In genomic region chr1:89195476-89195875, GRCh38 we compare ENCODE assay signal across 18 cellular contexts. TPM values are rescaled to one million over a fixed set of nuclear protein-coding genes. Genes with fewer than 3 reads are reported as not detected.
DNase-seq lines count a peak whose midpoint lies in the region; ATAC-seq and TF ChIP-seq lines count a peak whose summit lies in the region.
"Had no signal": no experiment of that assay in that cellular context is flagged by ENCODE, and none has a peak within 500 bp of the region (broad histone marks: within the 10 kb centered on the region; RNA-seq: fewer than 3 reads in every experiment).

No MANE protein-coding gene starts in this region.

- peaks cover 25% of the 10 kb centered on the region for H3K36me3 ChIP-seq in left ventricle myocardium inferior
- no peaks in the 10 kb centered on the region for H3K36me3 ChIP-seq in endodermal cell (ENCODE audit: control insufficient read depth, insufficient read depth, low read length)
- peaks cover 11% of the 10 kb centered on the region for H3K36me3 ChIP-seq in upper lobe of right lung
- no peaks in the 10 kb centered on the region for H3K36me3 ChIP-seq in tibial artery
- H3K36me3 ChIP-seq: colonic mucosa had no signal

- H3K27me3 Mint-ChIP-seq in T-cell, result no peaks in the 10 kb centered on the region
- H3K27me3 Mint-ChIP-seq in endodermal cell (ENCODE audit: insufficient read depth), result no peaks in the 10 kb centered on the region

- CTCF ChIA-PET in T-cell (lab: Charles Lee), result interaction anchor here in 1 of 2 donors (0.7 kb wide), 1 partner anchor 185 kb away, joined by 3 read pairs; no protein-coding TSS in a partner anchor

- H3K27ac ChIP-seq in left ventricle myocardium inferior (replicated peaks), result peak overlapping the region; percentile 21
- no peak overlapping the region for H3K27ac ChIP-seq in endodermal cell (ENCODE audit: low read depth, low read length)
- no peak overlapping the region for H3K27ac ChIP-seq in upper lobe of right lung
- H3K27ac ChIP-seq in tibial artery, result no peak overlapping the region
- H3K27ac ChIP-seq: colonic mucosa had no signal

- ATAC-seq in left cardiac atrium (no peak), T-cell (replicated peaks in 1 of 4) (no peak), upper lobe of right lung (no peak)

- peak overlapping the region; percentile 20 for H3K4me3 ChIP-seq in left ventricle myocardium inferior
- H3K4me3 ChIP-seq in endodermal cell (ENCODE audit: low read length), result no peak overlapping the region
- peak overlapping the region; percentile 6 for H3K4me3 ChIP-seq in upper lobe of right lung
- no peak overlapping the region for H3K4me3 ChIP-seq in tibial artery
- H3K4me3 ChIP-seq: colonic mucosa had no signal

- H3K27ac Mint-ChIP-seq in T-cell, result peak overlapping the region; percentile 75 to 76
- peak overlapping the region; percentile 48 for H3K27ac Mint-ChIP-seq in endodermal cell

- H3K27me3 ChIP-seq in left ventricle myocardium inferior (ENCODE audit: low read depth) (no peaks in the 10 kb centered on the region), endodermal cell (ENCODE audit: control insufficient read depth, insufficient read depth, low read length, poor library complexity, severe bottlenecking) (no peaks in the 10 kb centered on the region), upper lobe of right lung (no peaks in the 10 kb centered on the region), tibial artery (no peaks in the 10 kb centered on the region)
- H3K27me3 ChIP-seq: colonic mucosa had no signal

- H3K9me3 Mint-ChIP-seq in T-cell, result no peaks in the 10 kb centered on the region
- no peaks in the 10 kb centered on the region for H3K9me3 Mint-ChIP-seq in endodermal cell

- no peak for TF ChIP-seq CTCF in left ventricle myocardium inferior (IDR thresholded peaks at IDR 0.05; ENCODE audit: borderline replicate concordance)
- no peak for TF ChIP-seq CTCF in endodermal cell (conservative IDR thresholded peaks at IDR 0.05)
- no peak for TF ChIP-seq CTCF in upper lobe of right lung (IDR thresholded peaks at IDR 0.05)
- TF ChIP-seq CTCF in tibial artery (IDR thresholded peaks at IDR 0.05), result no peak

- H3K9me3 ChIP-seq in left ventricle myocardium inferior (replicated peaks) (no peaks in the 10 kb centered on the region), endodermal cell (ENCODE audit: control insufficient read depth, low read length) (no peaks in the 10 kb centered on the region), upper lobe of right lung (no peaks in the 10 kb centered on the region), tibial artery (no peaks in the 10 kb centered on the region)
- H3K9me3 ChIP-seq: colonic mucosa had no signal

- H3K4me1 Mint-ChIP-seq in T-cell (peaks cover 67 to 85% (median 68%) of the 10 kb centered on the region in 3 donors), endodermal cell (peaks cover 21% of the 10 kb centered on the region)

- intact Hi-C loops in left ventricle myocardium inferior (cut with micrococcal nuclease), result no loop called here
- intact Hi-C loops in left cardiac atrium (cut with DNase I), result loop anchor here in 1 of 2 donors (10.0 kb wide), 1 partner anchor 69 kb away; no protein-coding TSS in a partner anchor
- intact Hi-C loops in upper lobe of right lung (cut with DNase I), result no loop called here
- intact Hi-C loops in tibial artery (cut with DNase I; ENCODE audit: low total_unique reads), result no loop called here

- peak overlapping the region; percentile 43 to 98 (median 95) for H3K4me3 Mint-ChIP-seq in T-cell
- H3K4me3 Mint-ChIP-seq in endodermal cell, result no peak overlapping the region

- peaks cover 56% of the 10 kb centered on the region for H3K36me3 Mint-ChIP-seq in T-cell
- no peaks in the 10 kb centered on the region for H3K36me3 Mint-ChIP-seq in endodermal cell (ENCODE audit: low read depth)

- H3K4me1 ChIP-seq in left ventricle myocardium inferior (peaks cover 57% of the 10 kb centered on the region), endodermal cell (ENCODE audit: control insufficient read depth, insufficient read depth, low read length) (peaks cover 7% of the 10 kb centered on the region), upper lobe of right lung (peaks cover 21% of the 10 kb centered on the region), tibial artery (no peaks in the 10 kb centered on the region)
- H3K4me1 ChIP-seq: colonic mucosa had no signal

- 99 to 100% methylated on average over 1 to 3 of the region's 3 CpGs for WGBS in endodermal cell (ENCODE audit: insufficient coverage in 1 of 2, insufficient read length in 1 of 2), 2 experiments

- no peak for DNase-seq in left ventricle myocardium inferior
- no peak for DNase-seq in left cardiac atrium
- no peak for DNase-seq in T-cell
- no peak for DNase-seq in endodermal cell
- no peak for DNase-seq in upper lobe of right lung
- DNase-seq in ecto neural progenitor cell (ENCODE audit: low spot score), result no peak
- no peak for DNase-seq in tibial artery
- DNase-seq: colonic mucosa, DMS153, NCI-H1436 treated with DMSO at 0.1 percent for 48 hours, NCI-H226, retina, substantia nigra had no signal

- POLR2A ChIA-PET in T-cell (lab: Charles Lee), result interaction anchor here (0.6 to 0.7 kb wide), 2 partner anchors 165 to 1639 kb away, joined by 3 to 4 read pairs; no protein-coding TSS in a partner anchor

- H3K9ac ChIP-seq in endodermal cell (ENCODE audit: extremely low read depth, low read length, poor library complexity, severe bottlenecking), result no peak overlapping the region

RNA-seq across cellular contexts. Expression of gene GBP4, which starts 3.3 kb away (rescaled TPM):
- total RNA-seq in left ventricle myocardium inferior (6.2 TPM), left cardiac atrium (1 to 10 TPM; 6.2 to 7.1 TPM), T-cell (10 to 100 TPM; 24.7 to 61.3 (median 36.5) TPM), endodermal cell (1 to 10 TPM in 1 of 2 donors, under 1 TPM in 1; 0.55 to 2.8 TPM), upper lobe of right lung (32.9 TPM)
- polyA plus RNA-seq in endodermal cell (2013, experiment 1 of 2), result 0.61 TPM
- 0.29 TPM for polyA plus RNA-seq in endodermal cell (2013, experiment 2 of 2)
- polyA plus RNA-seq: neural cell had no signal

RNA-seq across cellular contexts. Expression of gene GBP7, which starts 19.7 kb away (rescaled TPM):
- 0.11 TPM for total RNA-seq in left ventricle myocardium inferior
- total RNA-seq in left cardiac atrium, result not detected
- under 1 TPM in 3 of 5 donors, not detected in 2; 0.19 to 0.35 (median 0.25) TPM for total RNA-seq in T-cell
- not detected for total RNA-seq in endodermal cell
- not detected for polyA plus RNA-seq in endodermal cell (2013, experiment 1 of 2)
- not detected for polyA plus RNA-seq in endodermal cell (2013, experiment 2 of 2)
- 0.32 TPM for total RNA-seq in upper lobe of right lung
- total RNA-seq: astrocyte, colonic mucosa, epithelial cell of proximal tubule, lung microvascular endothelial cell, M059J had no signal
- polyA plus RNA-seq: neural cell had no signal

Comparison
In these comparisons a context has a peak if more than half of its experiments do, and no peak if none do; other contexts are left out.
1. H3K4me3 ChIP-seq: peak in left ventricle myocardium inferior (single experiment) and upper lobe of right lung (single experiment); none in endodermal cell (single experiment) and tibial artery (0 of 2).